7 cellular contexts compared by ENCODE assay signal in genomic region chr21:46636181-46636512, GRCh38. TPM values are rescaled to one million over a fixed set of nuclear protein-coding genes. Genes with fewer than 3 reads are reported as not detected.
DNase-seq lines count a peak whose midpoint lies in the region; ATAC-seq and TF ChIP-seq lines count a peak whose summit lies in the region.

No MANE protein-coding gene starts in this region.

- no peaks in the 10 kb centered on the region for H3K9me3 ChIP-seq in iPS-18c (ENCODE audit: control insufficient read depth, insufficient read depth, low read length)
- no peaks in the 10 kb centered on the region for H3K9me3 ChIP-seq in stomach

- peaks cover 60% of the 10 kb centered on the region for H3K36me3 Mint-ChIP-seq in activated T-helper 17 cell treated with anti-CD3 and anti-CD28 coated beads, Interleukin-2, amount 50 U/mL, for 72 hours (ENCODE audit: low read depth)

- H3K27ac ChIP-seq in stomach = peak overlapping the region; percentile 94 to 99 (median 99)

- DNase-seq in stomach (no peak), GM19238 (ENCODE audit: insufficient read length, low spot score) (no peak), NCI-H2196 (lab: John Stamatoyannopoulos, UW; ENCODE audit: unreplicated experiment) (no peak)

- no peak for TF ChIP-seq EP300 in stomach (IDR thresholded peaks at IDR 0.05)

- intact Hi-C loops in stomach (cut with DNase I; ENCODE audit: low total_unique reads) = no loop called here

- WGBS in stomach, 5 donors = 1 to 7% (median 5%) methylated on average over 8 of the region's 8 CpGs

- TF ChIP-seq CTCF in stomach (IDR thresholded peaks at IDR 0.05) = no peak

- peaks cover 1 to 7% (median 5%) of the 10 kb centered on the region in 4 donors for H3K36me3 ChIP-seq in stomach

- H3K27ac Mint-ChIP-seq in activated T-helper 17 cell treated with anti-CD3 and anti-CD28 coated beads, Interleukin-2, amount 50 U/mL, for 72 hours = peak overlapping the region; percentile 97

- ATAC-seq in HG03066 (IDR thresholded peaks at IDR 0.05; ENCODE audit: low read depth, unreplicated experiment) (peak; percentile 3), GM18861 (IDR thresholded peaks at IDR 0.05; ENCODE audit: unreplicated experiment) (no peak)
- no peak for ATAC-seq in activated T-helper 17 cell treated with anti-CD3 and anti-CD28 coated beads, Interleukin-2, amount 50 U/mL, for 72 hours (replicated peaks)

- peak overlapping the region; percentile 65 for H3K4me3 ChIP-seq in iPS-18c (ENCODE audit: insufficient read depth, low read depth, low read length)
- peak overlapping the region; percentile 78 to 94 (median 84) for H3K4me3 ChIP-seq in stomach

- peak overlapping the region; percentile 99 for H3K4me3 Mint-ChIP-seq in activated T-helper 17 cell treated with anti-CD3 and anti-CD28 coated beads, Interleukin-2, amount 50 U/mL, for 72 hours

- no peaks in the 10 kb centered on the region for H3K9me3 Mint-ChIP-seq in activated T-helper 17 cell treated with anti-CD3 and anti-CD28 coated beads, Interleukin-2, amount 50 U/mL, for 72 hours

- TF ChIP-seq POLR2A in stomach (IDR thresholded peaks at IDR 0.05) = no peak

- H3K4me1 Mint-ChIP-seq in activated T-helper 17 cell treated with anti-CD3 and anti-CD28 coated beads, Interleukin-2, amount 50 U/mL, for 72 hours = peaks cover 48% of the 10 kb centered on the region

- no peaks in the 10 kb centered on the region for H3K27me3 ChIP-seq in stomach

- peaks cover 21 to 55% (median 39%) of the 10 kb centered on the region in 4 donors for H3K4me1 ChIP-seq in stomach

- H3K27me3 Mint-ChIP-seq in activated T-helper 17 cell treated with anti-CD3 and anti-CD28 coated beads, Interleukin-2, amount 50 U/mL, for 72 hours = no peaks in the 10 kb centered on the region

RNA-seq across cellular contexts. Expression of gene PRMT2, which starts 0.7 kb away (rescaled TPM):
- total RNA-seq in activated T-helper 17 cell treated with anti-CD3 and anti-CD28 coated beads, Interleukin-2, amount 50 U/mL, for 72 hours = 100 to 1,000 TPM in 1 of 2 donors, 10 to 100 TPM in 1; 88.2 to 108 TPM
- total RNA-seq in stomach = 10 to 100 TPM; 18.7 to 85.0 (median 48.8) TPM
- 10 to 100 TPM; 63.8 to 75.5 (median 63.9) TPM for polyA plus RNA-seq in stomach

RNA-seq across cellular contexts. Expression of gene S100B, which starts 31.3 kb away (rescaled TPM):
- not detected for total RNA-seq in activated T-helper 17 cell treated with anti-CD3 and anti-CD28 coated beads, Interleukin-2, amount 50 U/mL, for 72 hours
- 10 to 100 TPM in 1 of 5 donors, 1 to 10 TPM in 3, not detected in 1; 1.8 to 18.4 (median 6.2) TPM for total RNA-seq in stomach
- 10 to 100 TPM in 1 of 3 donors, 1 to 10 TPM in 2; 7.0 to 13.7 (median 9.1) TPM for polyA plus RNA-seq in stomach
